ENCODE assay signal across 1 cellular context in the genomic region with DNA sequence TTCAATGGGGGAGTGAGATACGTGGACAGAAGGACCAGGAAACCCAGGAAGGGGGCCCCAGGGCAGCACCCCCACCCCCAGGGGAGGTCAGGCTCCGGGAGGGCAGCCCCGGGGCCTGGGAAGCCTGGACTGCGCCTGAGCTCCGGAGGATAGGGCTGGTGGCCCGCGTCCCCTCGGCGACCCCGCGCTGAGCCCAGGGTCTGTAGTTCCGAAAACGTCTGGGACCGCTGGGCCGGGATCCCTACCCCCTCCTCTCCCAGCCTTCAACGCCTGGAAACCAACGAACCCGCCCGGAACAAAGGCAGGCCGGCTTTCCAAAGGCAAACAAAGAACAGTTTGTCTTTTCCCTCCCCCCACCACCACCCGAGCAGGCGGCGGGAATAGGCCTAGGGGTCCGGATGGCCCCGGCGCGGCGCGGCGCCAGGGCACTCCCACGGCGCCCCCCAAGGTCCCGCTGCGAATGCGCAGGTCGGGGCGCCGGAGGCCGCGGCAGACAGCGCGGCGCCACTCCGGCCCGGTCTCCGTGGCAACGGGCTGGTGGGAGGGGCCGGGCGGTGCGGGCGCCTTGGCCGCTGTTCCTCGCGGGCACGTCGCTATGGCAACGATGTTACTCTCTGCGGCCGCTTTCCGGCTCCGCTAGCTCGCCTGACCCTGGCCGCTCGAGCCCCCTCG.
TF ChIP-seq lines count a peak whose summit lies in the region.

No MANE protein-coding gene starts in this region.

TF ChIP-seq in H1, 55 proteins besides CTCF, POLR2A, EP300 and RAD21:
- TF ChIP-seq KDM4A (IDR thresholded peaks at IDR 0.05; ENCODE audit: low read depth, low read length, severe bottlenecking) (peak; percentile 42), SIRT6 (IDR thresholded peaks at IDR 0.05; ENCODE audit: low read length) (no peak), SIN3A (conservative IDR thresholded peaks at IDR 0.05 in 1 of 2, IDR thresholded peaks at IDR 0.05 in 1 of 2; ENCODE audit: low read depth in 1 of 2, low read length in 2 of 2) (peak in 1 of 2 experiments; percentile 52; a peak in 1 of 4 replicates), SAP30 (IDR thresholded peaks at IDR 0.05; ENCODE audit: insufficient read depth, insufficient replicate concordance, low read length) (no peak), GABPA (IDR thresholded peaks at IDR 0.05; ENCODE audit: borderline replicate concordance, insufficient read depth, low read length) (no peak), RBBP5 (IDR thresholded peaks at IDR 0.05; ENCODE audit: borderline replicate concordance, low read depth, low read length) (0 out of 2 replicates have a peak, but pooled peaks have one; percentile 58), CBX8 (IDR thresholded peaks at IDR 0.05; ENCODE audit: borderline replicate concordance, low read depth, low read length) (no peak), NANOG (IDR thresholded peaks at IDR 0.05; ENCODE audit: insufficient read depth, low read depth, low read length, poor library complexity, severe bottlenecking) (no peak), JUND (IDR thresholded peaks at IDR 0.05; ENCODE audit: low read length) (no peak), TAF1 (IDR thresholded peaks at IDR 0.05; ENCODE audit: low read depth, low read length) (peak; percentile 20; the same call in 1 of the 2 replicates), BACH1 (IDR thresholded peaks at IDR 0.05; ENCODE audit: low read length) (no peak), HDAC6 (IDR thresholded peaks at IDR 0.05; ENCODE audit: low read depth, low read length) (no peak), ATF2 (IDR thresholded peaks at IDR 0.05; ENCODE audit: low read length) (no peak), HDAC2 (IDR thresholded peaks at IDR 0.05; ENCODE audit: borderline replicate concordance in 1 of 2, low read depth in 2 of 2, low read length in 2 of 2) (0 out of 4 replicates have a peak, but pooled peaks of 1 of the 2 experiments have one; percentile 55), CEBPB (IDR thresholded peaks at IDR 0.05; ENCODE audit: low read depth, low read length) (no peak), CREB1 (IDR thresholded peaks at IDR 0.05) (no peak), BRCA1 (IDR thresholded peaks at IDR 0.05; ENCODE audit: low read depth, low read length) (no peak), SIX5 (IDR thresholded peaks at IDR 0.05; ENCODE audit: low read depth, low read length) (no peak), TAF7 (optimal IDR thresholded peaks at IDR 0.05; ENCODE audit: borderline replicate concordance, low read depth, low read length) (no peak), SP2 (IDR thresholded peaks at IDR 0.05; ENCODE audit: low read length) (no peak), PHF8 (conservative IDR thresholded peaks at IDR 0.05; ENCODE audit: low read depth, low read length) (no peak), SP1 (IDR thresholded peaks at IDR 0.05; ENCODE audit: low read depth, low read length) (peak; percentile 8; the same call in 1 of the 2 replicates), NRF1 (IDR thresholded peaks at IDR 0.05; ENCODE audit: low read depth, low read length) (peak; percentile 12; the same call in 1 of the 2 replicates), JUN (IDR thresholded peaks at IDR 0.05; ENCODE audit: low read depth, low read length) (no peak), CBX5 (IDR thresholded peaks at IDR 0.05; ENCODE audit: low read depth, low read length) (no peak), BCL11A (IDR thresholded peaks at IDR 0.05; ENCODE audit: low read depth in 2 of 2, low read length in 2 of 2) (no peak), YY1 (IDR thresholded peaks at IDR 0.05; ENCODE audit: low read depth, low read length) (no peak)
- TF ChIP-seq, protein P1, sequence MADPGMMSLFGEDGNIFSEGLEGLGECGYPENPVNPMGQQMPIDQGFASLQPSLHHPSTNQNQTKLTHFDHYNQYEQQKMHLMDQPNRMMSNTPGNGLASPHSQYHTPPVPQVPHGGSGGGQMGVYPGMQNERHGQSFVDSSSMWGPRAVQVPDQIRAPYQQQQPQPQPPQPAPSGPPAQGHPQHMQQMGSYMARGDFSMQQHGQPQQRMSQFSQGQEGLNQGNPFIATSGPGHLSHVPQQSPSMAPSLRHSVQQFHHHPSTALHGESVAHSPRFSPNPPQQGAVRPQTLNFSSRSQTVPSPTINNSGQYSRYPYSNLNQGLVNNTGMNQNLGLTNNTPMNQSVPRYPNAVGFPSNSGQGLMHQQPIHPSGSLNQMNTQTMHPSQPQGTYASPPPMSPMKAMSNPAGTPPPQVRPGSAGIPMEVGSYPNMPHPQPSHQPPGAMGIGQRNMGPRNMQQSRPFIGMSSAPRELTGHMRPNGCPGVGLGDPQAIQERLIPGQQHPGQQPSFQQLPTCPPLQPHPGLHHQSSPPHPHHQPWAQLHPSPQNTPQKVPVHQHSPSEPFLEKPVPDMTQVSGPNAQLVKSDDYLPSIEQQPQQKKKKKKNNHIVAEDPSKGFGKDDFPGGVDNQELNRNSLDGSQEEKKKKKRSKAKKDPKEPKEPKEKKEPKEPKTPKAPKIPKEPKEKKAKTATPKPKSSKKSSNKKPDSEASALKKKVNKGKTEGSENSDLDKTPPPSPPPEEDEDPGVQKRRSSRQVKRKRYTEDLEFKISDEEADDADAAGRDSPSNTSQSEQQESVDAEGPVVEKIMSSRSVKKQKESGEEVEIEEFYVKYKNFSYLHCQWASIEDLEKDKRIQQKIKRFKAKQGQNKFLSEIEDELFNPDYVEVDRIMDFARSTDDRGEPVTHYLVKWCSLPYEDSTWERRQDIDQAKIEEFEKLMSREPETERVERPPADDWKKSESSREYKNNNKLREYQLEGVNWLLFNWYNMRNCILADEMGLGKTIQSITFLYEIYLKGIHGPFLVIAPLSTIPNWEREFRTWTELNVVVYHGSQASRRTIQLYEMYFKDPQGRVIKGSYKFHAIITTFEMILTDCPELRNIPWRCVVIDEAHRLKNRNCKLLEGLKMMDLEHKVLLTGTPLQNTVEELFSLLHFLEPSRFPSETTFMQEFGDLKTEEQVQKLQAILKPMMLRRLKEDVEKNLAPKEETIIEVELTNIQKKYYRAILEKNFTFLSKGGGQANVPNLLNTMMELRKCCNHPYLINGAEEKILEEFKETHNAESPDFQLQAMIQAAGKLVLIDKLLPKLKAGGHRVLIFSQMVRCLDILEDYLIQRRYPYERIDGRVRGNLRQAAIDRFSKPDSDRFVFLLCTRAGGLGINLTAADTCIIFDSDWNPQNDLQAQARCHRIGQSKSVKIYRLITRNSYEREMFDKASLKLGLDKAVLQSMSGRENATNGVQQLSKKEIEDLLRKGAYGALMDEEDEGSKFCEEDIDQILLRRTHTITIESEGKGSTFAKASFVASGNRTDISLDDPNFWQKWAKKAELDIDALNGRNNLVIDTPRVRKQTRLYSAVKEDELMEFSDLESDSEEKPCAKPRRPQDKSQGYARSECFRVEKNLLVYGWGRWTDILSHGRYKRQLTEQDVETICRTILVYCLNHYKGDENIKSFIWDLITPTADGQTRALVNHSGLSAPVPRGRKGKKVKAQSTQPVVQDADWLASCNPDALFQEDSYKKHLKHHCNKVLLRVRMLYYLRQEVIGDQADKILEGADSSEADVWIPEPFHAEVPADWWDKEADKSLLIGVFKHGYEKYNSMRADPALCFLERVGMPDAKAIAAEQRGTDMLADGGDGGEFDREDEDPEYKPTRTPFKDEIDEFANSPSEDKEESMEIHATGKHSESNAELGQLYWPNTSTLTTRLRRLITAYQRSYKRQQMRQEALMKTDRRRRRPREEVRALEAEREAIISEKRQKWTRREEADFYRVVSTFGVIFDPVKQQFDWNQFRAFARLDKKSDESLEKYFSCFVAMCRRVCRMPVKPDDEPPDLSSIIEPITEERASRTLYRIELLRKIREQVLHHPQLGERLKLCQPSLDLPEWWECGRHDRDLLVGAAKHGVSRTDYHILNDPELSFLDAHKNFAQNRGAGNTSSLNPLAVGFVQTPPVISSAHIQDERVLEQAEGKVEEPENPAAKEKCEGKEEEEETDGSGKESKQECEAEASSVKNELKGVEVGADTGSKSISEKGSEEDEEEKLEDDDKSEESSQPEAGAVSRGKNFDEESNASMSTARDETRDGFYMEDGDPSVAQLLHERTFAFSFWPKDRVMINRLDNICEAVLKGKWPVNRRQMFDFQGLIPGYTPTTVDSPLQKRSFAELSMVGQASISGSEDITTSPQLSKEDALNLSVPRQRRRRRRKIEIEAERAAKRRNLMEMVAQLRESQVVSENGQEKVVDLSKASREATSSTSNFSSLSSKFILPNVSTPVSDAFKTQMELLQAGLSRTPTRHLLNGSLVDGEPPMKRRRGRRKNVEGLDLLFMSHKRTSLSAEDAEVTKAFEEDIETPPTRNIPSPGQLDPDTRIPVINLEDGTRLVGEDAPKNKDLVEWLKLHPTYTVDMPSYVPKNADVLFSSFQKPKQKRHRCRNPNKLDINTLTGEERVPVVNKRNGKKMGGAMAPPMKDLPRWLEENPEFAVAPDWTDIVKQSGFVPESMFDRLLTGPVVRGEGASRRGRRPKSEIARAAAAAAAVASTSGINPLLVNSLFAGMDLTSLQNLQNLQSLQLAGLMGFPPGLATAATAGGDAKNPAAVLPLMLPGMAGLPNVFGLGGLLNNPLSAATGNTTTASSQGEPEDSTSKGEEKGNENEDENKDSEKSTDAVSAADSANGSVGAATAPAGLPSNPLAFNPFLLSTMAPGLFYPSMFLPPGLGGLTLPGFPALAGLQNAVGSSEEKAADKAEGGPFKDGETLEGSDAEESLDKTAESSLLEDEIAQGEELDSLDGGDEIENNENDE (IDR thresholded peaks at IDR 0.05; ENCODE audit: insufficient replicate concordance, low read length): no peak
TF ChIP-seq in H1: peak in this region for 7.
